19 cellular contexts compared by ENCODE assay signal in the genomic region with DNA sequence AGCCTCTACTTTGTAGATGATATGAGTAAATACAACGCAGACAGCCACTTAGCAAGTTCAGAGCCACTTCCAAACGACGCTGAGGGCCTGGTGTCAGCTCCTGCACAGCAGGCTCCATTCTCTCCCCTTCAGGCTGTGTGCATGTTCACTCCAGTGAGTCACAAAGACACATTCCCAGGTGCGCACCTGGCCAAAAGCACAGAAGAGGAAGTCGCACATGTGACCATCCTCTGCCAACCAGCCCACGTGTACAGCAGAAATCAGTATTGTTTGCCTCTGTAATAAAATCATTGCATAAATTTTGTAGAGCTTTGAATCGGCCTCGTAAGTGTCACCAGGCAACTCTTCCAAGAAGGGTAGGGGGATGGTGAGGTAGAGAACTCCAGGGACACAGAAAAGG.
DNase-seq lines count a peak whose midpoint lies in the region; ATAC-seq lines count a peak whose summit lies in the region.
"Had no signal": no experiment of that assay in that cellular context is flagged by ENCODE, and none has a peak within 500 bp of the region (broad histone marks: within the 10 kb centered on the region; RNA-seq: fewer than 3 reads in every experiment).

No MANE protein-coding gene starts in this region.

- peaks cover 4% of the 10 kb centered on the region for H3K4me1 ChIP-seq in endocrine pancreas (ENCODE audit: control insufficient read depth, insufficient read depth, low read length)
- H3K4me1 ChIP-seq: left lung, upper lobe of right lung had no signal

- H3K4me3 ChIP-seq in endocrine pancreas (ENCODE audit: control insufficient read depth, insufficient read depth, low read length), result peak overlapping the region; percentile 37
- H3K4me3 ChIP-seq: dorsolateral prefrontal cortex, HAP-1, left lung, upper lobe of right lung had no signal

- H3K9ac ChIP-seq in endocrine pancreas (ENCODE audit: control insufficient read depth, insufficient read depth, low read length), result no peak overlapping the region

- no peaks in the 10 kb centered on the region for H3K9me3 ChIP-seq in endocrine pancreas (ENCODE audit: control insufficient read depth, low read length)
- H3K9me3 ChIP-seq: HAP-1, left lung, upper lobe of right lung had no signal

- H3K27me3 ChIP-seq in endocrine pancreas (ENCODE audit: control insufficient read depth, insufficient read depth, low read length), result no peaks in the 10 kb centered on the region
- H3K27me3 ChIP-seq: dorsolateral prefrontal cortex, left lung, upper lobe of right lung had no signal

- no peaks in the 10 kb centered on the region for H3K36me3 ChIP-seq in endocrine pancreas (ENCODE audit: control insufficient read depth, insufficient read depth, low read length)
- H3K36me3 ChIP-seq: HAP-1, left lung, upper lobe of right lung had no signal

- ATAC-seq in GM18873 (IDR thresholded peaks at IDR 0.05; ENCODE audit: low FRiP score, unreplicated experiment), result no peak
- ATAC-seq: left lung, upper lobe of right lung had no signal

- DNase-seq in DMS153 (lab: John Stamatoyannopoulos, UW) (peak; percentile 97), NCI-H146 (lab: John Stamatoyannopoulos, UW) (peak; percentile 90), NCI-H748 (lab: John Stamatoyannopoulos, UW; ENCODE audit: unreplicated experiment) (peak; percentile 92), SIG-M5 treated with dmso at 0.1 percent for 504 hours (lab: John Stamatoyannopoulos, UW; ENCODE audit: unreplicated experiment) (no peak), foreskin melanocyte (no peak)
- DNase-seq in stimulated activated CD4-positive, alpha-beta T cell treated with anti-CD3 and anti-CD28 coated beads, Interleukin-2, amount 100 ng/mL, for 24 hours, result no peak
- DNase-seq: activated CD4-positive, CD25-positive, alpha-beta regulatory T cell treated with anti-CD3 and anti-CD28 coated beads, Interleukin-2, amount 50 U/mL, for 72 hours; activated CD8-positive, alpha-beta memory T cell treated with anti-CD3 and anti-CD28 coated beads, Interleukin-2, amount 50 U/mL, for 4 hours; activated naive CD4-positive, alpha-beta T cell treated with anti-CD3 and anti-CD28 coated beads, Interleukin-2, amount 10 ng/mL, durations not matched to agents 7 days and 5 days; CD4-positive, CD25-positive, alpha-beta regulatory T cell; dorsolateral prefrontal cortex; hypothalamus; left lung; Right ventricle myocardium superior; T-helper 2 cell; upper lobe of right lung had no signal

Comparison
In these comparisons a context has a peak if more than half of its experiments do, and no peak if none do; other contexts are left out.
1. DNase-seq: peak in DMS153 (single experiment), NCI-H146 (single experiment) and NCI-H748 (single experiment); none in SIG-M5 treated with dmso at 0.1 percent for 504 hours (single experiment), foreskin melanocyte (single experiment) and stimulated activated CD4-positive, alpha-beta T cell treated with anti-CD3 and anti-CD28 coated beads, Interleukin-2, amount 100 ng/mL, for 24 hours (0 of 2).